ENCODE assay signal across 15 cellular contexts in the genomic region with DNA sequence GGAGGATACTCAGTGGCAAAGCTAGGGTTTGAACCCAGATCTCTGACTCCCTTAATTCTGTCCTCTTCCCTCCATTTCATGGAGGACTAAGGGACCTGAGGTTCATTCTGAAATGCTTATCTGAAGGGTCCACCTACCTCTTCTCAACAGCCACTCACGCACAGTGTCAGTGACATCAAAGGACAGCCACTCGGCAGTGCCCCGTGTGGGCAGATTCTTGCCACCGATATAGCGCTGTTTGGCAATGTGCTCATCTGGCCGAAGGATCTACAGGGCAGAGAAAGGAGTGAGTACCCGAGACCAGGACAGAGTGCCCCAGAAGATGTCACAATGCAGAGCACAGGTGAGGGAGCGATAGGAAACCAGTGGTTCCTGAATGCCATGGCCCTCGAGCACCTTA. TPM values are rescaled to one million over a fixed set of nuclear protein-coding genes. Genes with fewer than 3 reads are reported as not detected.
DNase-seq lines count a peak whose midpoint lies in the region; TF ChIP-seq lines count a peak whose summit lies in the region.
"Had no signal": no experiment of that assay in that cellular context is flagged by ENCODE, and none has a peak within 500 bp of the region (broad histone marks: within the 10 kb centered on the region; RNA-seq: fewer than 3 reads in every experiment).

No MANE protein-coding gene starts in this region.

- H3K4me2 ChIP-seq in H9 (ENCODE audit: insufficient read depth, insufficient read length, low read length), result no peak overlapping the region
- H3K4me2 ChIP-seq in neuronal stem cell (ENCODE audit: insufficient read depth, low read length, poor library complexity, severe bottlenecking), result no peak overlapping the region
- H3K4me2 ChIP-seq in hepatocyte, result no peak overlapping the region

- peak; percentile 32; the same call in 1 of the 3 replicates for TF ChIP-seq CTCF in H9 (conservative IDR thresholded peaks at IDR 0.05)
- peak; percentile 41 for TF ChIP-seq CTCF in endodermal cell (conservative IDR thresholded peaks at IDR 0.05)
- TF ChIP-seq CTCF in hepatocyte (IDR thresholded peaks at IDR 0.05; ENCODE audit: poor library complexity), result no peak

- H3K27ac Mint-ChIP-seq in H9 (no peak overlapping the region), endodermal cell (no peak overlapping the region)
- no peak overlapping the region for H3K27ac Mint-ChIP-seq in activated T-helper 2 cell treated with anti-CD3 and anti-CD28 coated beads, Interferon-gamma antibody, Interleukin-2, Interleukin-4, amounts not matched to agents 10 μg/mL and 5 μg/mL and 100 μg/mL, durations not matched to agents 14 hours and 24 hours and 36 hours
- H3K27ac Mint-ChIP-seq: B cell; CD4-positive, alpha-beta T cell; IgD-negative memory B cell had no signal

- no peaks in the 10 kb centered on the region for H3K9me2 ChIP-seq in hepatocyte (replicated peaks; ENCODE audit: insufficient read depth)

- H2BK120ac ChIP-seq in H9 (ENCODE audit: low read depth, low read length, poor library complexity, severe bottlenecking) (no peak overlapping the region), neuronal stem cell (ENCODE audit: low read depth, low read length) (no peak overlapping the region)

- H3K14ac ChIP-seq in H9 (ENCODE audit: insufficient read depth, low read length), result no peak overlapping the region
- no peak overlapping the region for H3K14ac ChIP-seq in neuronal stem cell (ENCODE audit: low read length)

- H3K79me2 ChIP-seq in H9 (ENCODE audit: insufficient read depth, low read length) (no peaks in the 10 kb centered on the region), hepatocyte (peaks cover 5% of the 10 kb centered on the region)

- H2AFZ ChIP-seq in H9 (ENCODE audit: low read length) (no peak overlapping the region), neuronal stem cell (ENCODE audit: low read length) (no peak overlapping the region), hepatocyte (no peak overlapping the region)

- H3K18ac ChIP-seq in H9 (ENCODE audit: insufficient read length, low read depth, low read length) (no peak overlapping the region), neuronal stem cell (ENCODE audit: low read length) (no peak overlapping the region)

- H3K4me3 Mint-ChIP-seq in H9, result no peak overlapping the region
- H3K4me3 Mint-ChIP-seq in endodermal cell, result no peak overlapping the region
- H3K4me3 Mint-ChIP-seq in activated T-helper 2 cell treated with anti-CD3 and anti-CD28 coated beads, Interferon-gamma antibody, Interleukin-2, Interleukin-4, amounts not matched to agents 10 μg/mL and 5 μg/mL and 100 μg/mL, durations not matched to agents 14 hours and 24 hours and 36 hours (ENCODE audit: low read depth), result no peak overlapping the region
- H3K4me3 Mint-ChIP-seq: B cell; CD4-positive, alpha-beta T cell; IgD-negative memory B cell had no signal

- H3K27me3 Mint-ChIP-seq in H9 (ENCODE audit: low read depth), result no peaks in the 10 kb centered on the region
- peaks cover under 1% of the 10 kb centered on the region for H3K27me3 Mint-ChIP-seq in endodermal cell (ENCODE audit: insufficient read depth)
- H3K27me3 Mint-ChIP-seq in activated T-helper 2 cell treated with anti-CD3 and anti-CD28 coated beads, Interferon-gamma antibody, Interleukin-2, Interleukin-4, amounts not matched to agents 10 μg/mL and 5 μg/mL and 100 μg/mL, durations not matched to agents 14 hours and 24 hours and 36 hours (ENCODE audit: low read depth), result no peaks in the 10 kb centered on the region
- H3K27me3 Mint-ChIP-seq: B cell; CD4-positive, alpha-beta T cell; IgD-negative memory B cell had no signal

- H3K79me1 ChIP-seq in H9 (ENCODE audit: insufficient read depth, low read depth, low read length, poor library complexity, severe bottlenecking) (no peaks in the 10 kb centered on the region), neuronal stem cell (ENCODE audit: low read depth, low read length) (no peaks in the 10 kb centered on the region)

- no peak overlapping the region for H2BK15ac ChIP-seq in H9 (ENCODE audit: low read depth, low read length)
- H2BK15ac ChIP-seq in neuronal stem cell (ENCODE audit: low read length), result no peak overlapping the region

- no peak overlapping the region for H3K9ac ChIP-seq in H9 (ENCODE audit: extremely low read depth, insufficient read length, low read length)
- H3K9ac ChIP-seq in endodermal cell (ENCODE audit: extremely low read depth, low read length, poor library complexity, severe bottlenecking), result no peak overlapping the region
- H3K9ac ChIP-seq in neuronal stem cell (ENCODE audit: low read depth, low read length, poor library complexity), result no peak overlapping the region

- no peak for DNase-seq in H9
- DNase-seq in NAMALWA (ENCODE audit: low spot score), result peak; percentile 13
- peak; percentile 59 for DNase-seq in endodermal cell
- no peak for DNase-seq in neuronal stem cell (ENCODE audit: low spot score)
- no peak for DNase-seq in activated T-helper 2 cell treated with anti-CD3 and anti-CD28 coated beads, Interferon-gamma antibody, Interleukin-2, Interleukin-4, amounts not matched to agents 10 μg/mL and 5 μg/mL and 100 μg/mL, durations not matched to agents 14 hours and 24 hours and 36 hours (ENCODE audit: low spot score)
- DNase-seq in hepatocyte (ENCODE audit: low spot score), result no peak
- DNase-seq in NCI-H524 treated with DMSO at 0.1 percent for 48 hours (lab: John Stamatoyannopoulos, UW), result no peak
- no peak for DNase-seq in cerebellar nuclear complex (lab: John Stamatoyannopoulos, UW)
- DNase-seq: Calu3; CD4-positive, alpha-beta T cell; DMS 273 treated with DMSO at 0.1 percent for 48 hours; DMS79 treated with DMSO at 0.1 percent for 48 hours; GDM1 had no signal

- H3K56ac ChIP-seq in H9 (ENCODE audit: insufficient read length, low read depth, low read length), result no peak overlapping the region

- H3K36me3 ChIP-seq in endodermal cell (ENCODE audit: control insufficient read depth, insufficient read depth, low read length) (no peaks in the 10 kb centered on the region), neuronal stem cell (replicated peaks in 1 of 2; ENCODE audit: control insufficient read depth in 2 of 2, insufficient read depth in 2 of 2, low read length in 2 of 2) (no peaks in the 10 kb centered on the region), hepatocyte (replicated peaks; ENCODE audit: insufficient read depth, low read depth) (no peaks in the 10 kb centered on the region)

- H2BK20ac ChIP-seq in H9 (ENCODE audit: low read depth, low read length, poor library complexity, severe bottlenecking), result no peak overlapping the region

- no peaks in the 10 kb centered on the region for H3K9me3 ChIP-seq in H9 (ENCODE audit: control insufficient read depth, low read depth, low read length)
- H3K9me3 ChIP-seq in endodermal cell (ENCODE audit: control insufficient read depth, low read length), result no peaks in the 10 kb centered on the region
- H3K9me3 ChIP-seq in neuronal stem cell (replicated peaks in 1 of 2; ENCODE audit: control insufficient read depth in 2 of 2, insufficient read depth in 1 of 2, low read depth in 1 of 2, low read length in 2 of 2), result no peaks in the 10 kb centered on the region
- H3K9me3 ChIP-seq in hepatocyte (ENCODE audit: low read depth), result no peaks in the 10 kb centered on the region

- H3K4me3 ChIP-seq in endodermal cell (ENCODE audit: low read length) (no peak overlapping the region), neuronal stem cell (ENCODE audit: low read length in 2 of 2) (no peak overlapping the region), hepatocyte (no peak overlapping the region)

- no peak overlapping the region for H4K5ac ChIP-seq in H9 (ENCODE audit: insufficient read length, low read depth, low read length)

- H2BK12ac ChIP-seq in H9 (ENCODE audit: insufficient read length, low read depth, low read length) (no peak overlapping the region), neuronal stem cell (ENCODE audit: low read length) (no peak overlapping the region)

- H2BK5ac ChIP-seq in H9 (ENCODE audit: insufficient read length, low read length) (no peak overlapping the region), neuronal stem cell (ENCODE audit: low read length) (no peak overlapping the region)

- H4K91ac ChIP-seq in H9 (ENCODE audit: insufficient read length, low read depth, low read length) (no peak overlapping the region), neuronal stem cell (ENCODE audit: low read depth, low read length, poor library complexity) (no peak overlapping the region)

- no peaks in the 10 kb centered on the region for H4K20me1 ChIP-seq in H9 (ENCODE audit: control insufficient read depth, insufficient read depth, insufficient read length)
- H4K20me1 ChIP-seq in hepatocyte (ENCODE audit: insufficient read depth, poor library complexity, severe bottlenecking), result no peaks in the 10 kb centered on the region

- no peak overlapping the region for H3K27ac ChIP-seq in H9 (ENCODE audit: insufficient read length, low read depth, low read length)
- no peak overlapping the region for H3K27ac ChIP-seq in endodermal cell (ENCODE audit: low read depth, low read length)
- H3K27ac ChIP-seq in neuronal stem cell (replicated peaks; ENCODE audit: low read length), result no peak overlapping the region
- H3K27ac ChIP-seq in hepatocyte, result no peak overlapping the region

- no peak overlapping the region for H4K8ac ChIP-seq in H9 (replicated peaks; ENCODE audit: insufficient read length, low read depth, low read length)
- no peak overlapping the region for H4K8ac ChIP-seq in neuronal stem cell (ENCODE audit: low read depth, low read length)

- H3T11ph ChIP-seq in H9 (ENCODE audit: low read length), result no peak overlapping the region

- H2AK5ac ChIP-seq in H9 (ENCODE audit: insufficient read length, low read length) (no peak overlapping the region), neuronal stem cell (ENCODE audit: low read depth, low read length) (no peak overlapping the region)

- WGBS in H9 (ENCODE audit: extremely low coverage, insufficient read length, low lambda C conversion rate), result no CpG with 5 or more reads among the region's 9 CpGs
- 91 to 96% methylated on average over 9 of the region's 9 CpGs for WGBS in endodermal cell (ENCODE audit: insufficient coverage in 1 of 2, insufficient read length in 1 of 2), 2 experiments
- WGBS in neuronal stem cell (ENCODE audit: extremely low coverage in 2 of 2, insufficient read length in 2 of 2, insufficient replicate concordance in 1 of 2), 2 donors, result no CpG with 5 or more reads among the region's 9 CpGs
- WGBS in hepatocyte (ENCODE audit: low lambda C conversion rate, missing lambda C conversion rate), result 89% methylated on average over 9 of the region's 9 CpGs

- H3K27me3 ChIP-seq in H9 (ENCODE audit: insufficient read depth, low read length) (no peaks in the 10 kb centered on the region), endodermal cell (ENCODE audit: control insufficient read depth, insufficient read depth, low read length, poor library complexity, severe bottlenecking) (peaks cover 10% of the 10 kb centered on the region), neuronal stem cell (ENCODE audit: control insufficient read depth in 3 of 3, insufficient read depth in 3 of 3, low read depth in 1 of 3, low read length in 3 of 3) (no peaks in the 10 kb centered on the region), hepatocyte (no peaks in the 10 kb centered on the region)

- H3K4me1 ChIP-seq in H9 (ENCODE audit: insufficient read depth, low read length) (peaks cover 5% of the 10 kb centered on the region; the same call in 1 of the 2 replicates), endodermal cell (ENCODE audit: control insufficient read depth, insufficient read depth, low read length) (peaks cover 10% of the 10 kb centered on the region), neuronal stem cell (ENCODE audit: control insufficient read depth in 2 of 2, insufficient read depth in 1 of 2, low read depth in 1 of 2, low read length in 2 of 2) (no peaks in the 10 kb centered on the region), hepatocyte (ENCODE audit: insufficient read depth) (no peaks in the 10 kb centered on the region)

- H3K23me2 ChIP-seq in H9 (ENCODE audit: insufficient read length, low read depth, low read length, poor library complexity, severe bottlenecking), result no peaks in the 10 kb centered on the region

- intact Hi-C loops in activated T-helper 2 cell treated with anti-CD3 and anti-CD28 coated beads, Interferon-gamma antibody, Interleukin-2, Interleukin-4, amounts not matched to agents 10 μg/mL and 5 μg/mL and 100 μg/mL, durations not matched to agents 14 hours and 24 hours and 36 hours (cut with micrococcal nuclease), result no loop called here

- H3K36me3 Mint-ChIP-seq in H9 (ENCODE audit: insufficient read depth in 1 of 3, low read depth in 3 of 3), result no peaks in the 10 kb centered on the region
- H3K36me3 Mint-ChIP-seq in endodermal cell (ENCODE audit: low read depth), result peaks cover 4% of the 10 kb centered on the region
- no peaks in the 10 kb centered on the region for H3K36me3 Mint-ChIP-seq in activated T-helper 2 cell treated with anti-CD3 and anti-CD28 coated beads, Interferon-gamma antibody, Interleukin-2, Interleukin-4, amounts not matched to agents 10 μg/mL and 5 μg/mL and 100 μg/mL, durations not matched to agents 14 hours and 24 hours and 36 hours (ENCODE audit: low read depth)

- H3K23ac ChIP-seq in H9 (ENCODE audit: insufficient read length, low read depth, low read length) (no peak overlapping the region), neuronal stem cell (ENCODE audit: low read depth, low read length, poor library complexity) (peak overlapping the region; percentile 21)

- H3K4me1 Mint-ChIP-seq in H9, result peaks cover 7 to 11% of the 10 kb centered on the region in 2 experiments
- H3K4me1 Mint-ChIP-seq in endodermal cell, result peaks cover 37% of the 10 kb centered on the region
- H3K4me1 Mint-ChIP-seq in activated T-helper 2 cell treated with anti-CD3 and anti-CD28 coated beads, Interferon-gamma antibody, Interleukin-2, Interleukin-4, amounts not matched to agents 10 μg/mL and 5 μg/mL and 100 μg/mL, durations not matched to agents 14 hours and 24 hours and 36 hours (ENCODE audit: low read depth), result no peaks in the 10 kb centered on the region

- H3K9me3 Mint-ChIP-seq in H9 (no peaks in the 10 kb centered on the region), endodermal cell (no peaks in the 10 kb centered on the region)
- H3K9me3 Mint-ChIP-seq in activated T-helper 2 cell treated with anti-CD3 and anti-CD28 coated beads, Interferon-gamma antibody, Interleukin-2, Interleukin-4, amounts not matched to agents 10 μg/mL and 5 μg/mL and 100 μg/mL, durations not matched to agents 14 hours and 24 hours and 36 hours, result no peaks in the 10 kb centered on the region
- H3K9me3 Mint-ChIP-seq: CD4-positive, alpha-beta T cell; IgD-negative memory B cell had no signal

- no peak overlapping the region for H3K4ac ChIP-seq in H9 (ENCODE audit: low read depth, low read length)
- no peak overlapping the region for H3K4ac ChIP-seq in neuronal stem cell (ENCODE audit: low read length)

RNA-seq across cellular contexts. Expression of gene TGFB3, which starts 10.8 kb away (rescaled TPM):
- total RNA-seq in H9 (2021) (0.20 and 0.37 TPM in 2 replicates), endodermal cell (1 to 10 TPM; 6.1 to 6.8 TPM), hepatocyte (26.2 and 30.5 TPM in 2 replicates)
- polyA plus RNA-seq in endodermal cell (2013, experiment 1 of 2), result 2.5 TPM
- 3.6 TPM for polyA plus RNA-seq in endodermal cell (2013, experiment 2 of 2)
- 0.24 TPM for polyA plus RNA-seq in neuronal stem cell (2013, experiment 1 of 2)
- polyA plus RNA-seq in neuronal stem cell (2013, experiment 2 of 2), result 0.21 TPM
- total RNA-seq in activated T-helper 2 cell treated with anti-CD3 and anti-CD28 coated beads, Interferon-gamma antibody, Interleukin-2, Interleukin-4, amounts not matched to agents 10 μg/mL and 5 μg/mL and 100 μg/mL, durations not matched to agents 14 hours and 24 hours and 36 hours, result 3.9 and 4.1 TPM in 2 replicates
- 23.1 and 26.0 TPM in 2 replicates for polyA plus RNA-seq in hepatocyte

RNA-seq across cellular contexts. Expression of gene IFT43, which starts 14.6 kb away (rescaled TPM):
- 18.6 and 21.2 TPM in 2 replicates for total RNA-seq in H9 (2021)
- total RNA-seq in endodermal cell, result 10 to 100 TPM; 46.3 to 49.6 TPM
- polyA plus RNA-seq in endodermal cell (2013, experiment 1 of 2), result 44.4 TPM
- 41.4 TPM for polyA plus RNA-seq in endodermal cell (2013, experiment 2 of 2)
- polyA plus RNA-seq in neuronal stem cell (2013, experiment 1 of 2), result 25.4 TPM
- polyA plus RNA-seq in neuronal stem cell (2013, experiment 2 of 2), result 24.9 TPM
- 8.2 and 9.3 TPM in 2 replicates for total RNA-seq in activated T-helper 2 cell treated with anti-CD3 and anti-CD28 coated beads, Interferon-gamma antibody, Interleukin-2, Interleukin-4, amounts not matched to agents 10 μg/mL and 5 μg/mL and 100 μg/mL, durations not matched to agents 14 hours and 24 hours and 36 hours
- 28.3 and 31.9 TPM in 2 replicates for total RNA-seq in hepatocyte
- polyA plus RNA-seq in hepatocyte, result 43.2 and 50.9 TPM in 2 replicates

Comparison
In these comparisons a context has a peak if more than half of its experiments do, and no peak if none do; other contexts are left out.
1. DNase-seq: peak in NAMALWA (single experiment) and endodermal cell (single experiment); none in H9 (single experiment), neuronal stem cell (single experiment), activated T-helper 2 cell treated with anti-CD3 and anti-CD28 coated beads, Interferon-gamma antibody, Interleukin-2, Interleukin-4, amounts not matched to agents 10 μg/mL and 5 μg/mL and 100 μg/mL, durations not matched to agents 14 hours and 24 hours and 36 hours (single experiment), hepatocyte (single experiment), NCI-H524 treated with DMSO at 0.1 percent for 48 hours (single experiment) and cerebellar nuclear complex (0 of 2).